8 cellular contexts compared by ENCODE assay signal in genomic region chr2:217650716-217651360, GRCh38.
A peak's percentile ranks its signal among the peaks of the same experiment; 100 is the strongest.
DNase-seq lines count a peak whose midpoint lies in the region; ATAC-seq and TF ChIP-seq lines count a peak whose summit lies in the region.

No MANE protein-coding gene starts in this region.

- H3K9me2 ChIP-seq in Loucy (replicated peaks; ENCODE audit: low read depth, low read length) (no peaks in the 10 kb centered on the region), neural cell (ENCODE audit: insufficient read depth, low read length) (no peaks in the 10 kb centered on the region)

- H2AFZ ChIP-seq in Loucy (ENCODE audit: low read length) (peak overlapping the region; percentile 58; the same call in 1 of the 2 replicates), fibroblast of lung (ENCODE audit: low read length) (no peak overlapping the region), neural cell (ENCODE audit: low read depth, low read length) (no peak overlapping the region)

- H3K9ac ChIP-seq in Loucy (ENCODE audit: low read depth, low read length, poor library complexity, severe bottlenecking): no peak overlapping the region
- no peak overlapping the region for H3K9ac ChIP-seq in fibroblast of lung (ENCODE audit: insufficient read depth, low read length)
- H3K9ac ChIP-seq in neural cell (ENCODE audit: low read length): no peak overlapping the region

- no TSS peak for BruUV-seq in Caco-2 (replicated peaks; lab: Mats Ljungman, UMichigan)

- H3K9me3 Mint-ChIP-seq in Caco-2 (ENCODE audit: unreplicated experiment): no peaks in the 10 kb centered on the region

- H3K79me2 ChIP-seq in Loucy (ENCODE audit: insufficient read depth, low read length): no peaks in the 10 kb centered on the region
- H3K79me2 ChIP-seq in fibroblast of lung (ENCODE audit: control insufficient read depth, insufficient read depth, low read length): no peaks in the 10 kb centered on the region
- H3K79me2 ChIP-seq in neural cell (replicated peaks; ENCODE audit: insufficient read depth, low read length): no peaks in the 10 kb centered on the region

- peak; percentile 93 for ATAC-seq in SK-N-SH treated with all-trans-retinoic acid at 6 μM for 48 hours
- ATAC-seq in HG02973 (IDR thresholded peaks at IDR 0.05; ENCODE audit: unreplicated experiment): no peak

- DNase-seq in Caco-2: peak; percentile 77 to 85
- DNase-seq in GM19238 (ENCODE audit: insufficient read length, low spot score): peak; percentile 50
- DNase-seq in fibroblast of lung (ENCODE audit: low read depth in 2 of 2): peak; percentile 46 to 64
- DNase-seq in stimulated activated CD4-positive, alpha-beta T cell treated with anti-CD3 and anti-CD28 coated beads, Interleukin-2, amount 100 ng/mL, for 48 hours: no peak

- no peaks in the 10 kb centered on the region for H3K27me3 Mint-ChIP-seq in Caco-2 (ENCODE audit: insufficient read depth, unreplicated experiment)

- H3K27me3 ChIP-seq in Caco-2 (replicated peaks; ENCODE audit: control insufficient read depth, insufficient read depth, low read length) (no peaks in the 10 kb centered on the region), Loucy (ENCODE audit: insufficient read depth, low read length, poor library complexity, severe bottlenecking) (no peaks in the 10 kb centered on the region), fibroblast of lung (ENCODE audit: control insufficient read depth, insufficient read depth, low read length) (no peaks in the 10 kb centered on the region), neural cell (ENCODE audit: insufficient read depth, low read depth, low read length) (no peaks in the 10 kb centered on the region)

- H3K27ac Mint-ChIP-seq in Caco-2 (ENCODE audit: unreplicated experiment): no peak overlapping the region

- peaks cover 10% of the 10 kb centered on the region for H3K4me1 Mint-ChIP-seq in Caco-2 (ENCODE audit: low read depth, unreplicated experiment)

- TF ChIP-seq CTCF in Caco-2 (IDR thresholded peaks at IDR 0.05; ENCODE audit: insufficient read depth in 1 of 2, low read depth in 1 of 2, low read length in 1 of 2, severe bottlenecking in 1 of 2, unreplicated experiment in 1 of 2) (peak; percentile 67 to 85), Loucy (conservative IDR thresholded peaks at IDR 0.05; ENCODE audit: low read length) (peak; percentile 91), fibroblast of lung (conservative IDR thresholded peaks at IDR 0.05 in 1 of 2, IDR thresholded peaks at IDR 0.05 in 1 of 2; ENCODE audit: low read depth in 1 of 2, low read length in 2 of 2) (peak; percentile 78 to 88), neural cell (IDR thresholded peaks at IDR 0.05; ENCODE audit: poor library complexity, severe bottlenecking) (peak; percentile 51)

- H3F3A ChIP-seq in Loucy (ENCODE audit: low read depth) (no peaks in the 10 kb centered on the region), neural cell (ENCODE audit: insufficient read depth, low read length, poor library complexity, severe bottlenecking) (no peaks in the 10 kb centered on the region)

- POLR2A ChIA-PET in Caco-2 (lab: Charles Lee): interaction anchor here (0.8 kb wide), 1 partner anchor 34 kb away, joined by 3 read pairs; no protein-coding TSS in a partner anchor

- intact Hi-C loops in Caco-2 (cut with micrococcal nuclease; ENCODE audit: unreplicated experiment): loop anchor here (1.0 to 2.0 kb wide), 5 partner anchors 29 to 140 kb away; no protein-coding TSS in a partner anchor

- TF ChIP-seq RAD21 in neural cell (conservative IDR thresholded peaks at IDR 0.05): peak; percentile 13

- H3K4me1 ChIP-seq in Caco-2 (peaks cover 7% of the 10 kb centered on the region), Loucy (ENCODE audit: insufficient read depth, low read length, poor library complexity, severe bottlenecking) (peaks cover 7% of the 10 kb centered on the region), fibroblast of lung (ENCODE audit: control insufficient read depth, extremely low read depth, insufficient read depth, low read length) (no peaks in the 10 kb centered on the region)

- H3K4me3 ChIP-seq in Caco-2 (ENCODE audit: low read depth, low read length): no peak overlapping the region
- H3K4me3 ChIP-seq in Loucy (ENCODE audit: low read length, poor library complexity, severe bottlenecking): no peak overlapping the region
- no peak overlapping the region for H3K4me3 ChIP-seq in fibroblast of lung (replicated peaks in 1 of 4; ENCODE audit: control extremely low read depth in 1 of 4, insufficient read depth in 1 of 4, low read depth in 3 of 4, low read length in 4 of 4)
- H3K4me3 ChIP-seq in neural cell (ENCODE audit: low read length): no peak overlapping the region

- H3K9me3 ChIP-seq in Caco-2 (no peaks in the 10 kb centered on the region), Loucy (ENCODE audit: insufficient read depth, low read depth, low read length) (no peaks in the 10 kb centered on the region), fibroblast of lung (ENCODE audit: control insufficient read depth, insufficient read depth, low read depth, low read length) (no peaks in the 10 kb centered on the region), neural cell (ENCODE audit: low read length) (no peaks in the 10 kb centered on the region)

- TF ChIP-seq EP300 in neural cell (conservative IDR thresholded peaks at IDR 0.05; ENCODE audit: poor library complexity, severe bottlenecking): no peak

- H3K4me2 ChIP-seq in Loucy (ENCODE audit: low read depth, low read length, poor library complexity, severe bottlenecking) (peak overlapping the region; percentile 2), fibroblast of lung (ENCODE audit: extremely low read depth, insufficient read depth, low read length) (no peak overlapping the region), neural cell (ENCODE audit: low read length) (no peak overlapping the region)

- H3K27ac ChIP-seq in fibroblast of lung (ENCODE audit: insufficient read depth, low read length) (no peak overlapping the region), neural cell (ENCODE audit: low read length) (no peak overlapping the region)

- H3K36me3 Mint-ChIP-seq in Caco-2 (ENCODE audit: insufficient read depth, unreplicated experiment): no peaks in the 10 kb centered on the region

- no peaks in the 10 kb centered on the region for H4K20me1 ChIP-seq in Loucy (ENCODE audit: insufficient read depth, low read length, poor library complexity, severe bottlenecking)
- H4K20me1 ChIP-seq in fibroblast of lung (ENCODE audit: control insufficient read depth, extremely low read depth, insufficient read depth, low read length): no peaks in the 10 kb centered on the region
- H4K20me1 ChIP-seq in neural cell (ENCODE audit: insufficient read depth): no peaks in the 10 kb centered on the region

- H3K4me3 Mint-ChIP-seq in Caco-2 (ENCODE audit: unreplicated experiment): no peak overlapping the region

- CTCF ChIA-PET in Caco-2 (lab: Charles Lee): interaction anchor here (0.6 to 1.7 kb wide), 18 partner anchors 9 to 986 kb away, joined by 3 to 31 read pairs (median 4); no protein-coding TSS in a partner anchor

- H3K36me3 ChIP-seq in Caco-2 (ENCODE audit: control insufficient read depth, insufficient read depth, low read length): no peaks in the 10 kb centered on the region
- H3K36me3 ChIP-seq in Loucy (ENCODE audit: insufficient read depth, low read length): no peaks in the 10 kb centered on the region
- H3K36me3 ChIP-seq in fibroblast of lung (ENCODE audit: control insufficient read depth, insufficient read depth, low read length): no peaks in the 10 kb centered on the region
- no peaks in the 10 kb centered on the region for H3K36me3 ChIP-seq in neural cell (ENCODE audit: insufficient read depth, low read length)

TF ChIP-seq in SK-N-SH treated with all-trans-retinoic acid at 6 μM for 48 hours, 23 proteins besides CTCF, POLR2A, EP300 and RAD21 (continues in another document):
- TF ChIP-seq OSR1 (CRISPR knock-in tag; IDR thresholded peaks at IDR 0.05): no peak
- no peak for TF ChIP-seq TOX (CRISPR knock-in tag; IDR thresholded peaks at IDR 0.05; ENCODE audit: borderline replicate concordance)
- no peak for TF ChIP-seq RARB (CRISPR knock-in tag; IDR thresholded peaks at IDR 0.05)
- TF ChIP-seq PATZ1 (CRISPR knock-in tag; IDR thresholded peaks at IDR 0.05; ENCODE audit: borderline replicate concordance): no peak
- TF ChIP-seq TCF4 (CRISPR knock-in tag; IDR thresholded peaks at IDR 0.05; ENCODE audit: borderline replicate concordance): no peak

TF ChIP-seq in neural cell, 6 proteins besides CTCF, POLR2A, EP300 and RAD21:
- TF ChIP-seq POLR2AphosphoS5 (IDR thresholded peaks at IDR 0.05) (no peak), REST (IDR thresholded peaks at IDR 0.05; ENCODE audit: borderline replicate concordance) (no peak), SMC3 (conservative IDR thresholded peaks at IDR 0.05; ENCODE audit: poor library complexity) (no peak), EZH2 (IDR thresholded peaks at IDR 0.05; ENCODE audit: borderline replicate concordance, insufficient read depth, low read length, poor library complexity, severe bottlenecking) (no peak), TAF1 (IDR thresholded peaks at IDR 0.05; ENCODE audit: low read depth) (no peak), MXI1 (conservative IDR thresholded peaks at IDR 0.05; ENCODE audit: poor library complexity, severe bottlenecking) (no peak)

Comparison
In these comparisons a context has a peak if more than half of its experiments do, and no peak if none do; other contexts are left out.
1. DNase-seq: peak in Caco-2 (2 of 2), GM19238 (single experiment) and fibroblast of lung (2 of 2); none in stimulated activated CD4-positive, alpha-beta T cell treated with anti-CD3 and anti-CD28 coated beads, Interleukin-2, amount 100 ng/mL, for 48 hours (0 of 2).
2. Peak in every context shown above with its lines, with median percentiles within 50 percentile points of each other: CTCF ChIP-seq.